Comparison of ENCODE assay signal across 11 cellular contexts in genomic region chr17:1377334-1377733, GRCh38. TPM values are rescaled to one million over a fixed set of nuclear protein-coding genes. Genes with fewer than 3 reads are reported as not detected.
DNase-seq lines count a peak whose midpoint lies in the region; TF ChIP-seq lines count a peak whose summit lies in the region.
"Had no signal": no experiment of that assay in that cellular context is flagged by ENCODE, and none has a peak within 500 bp of the region (broad histone marks: within the 10 kb centered on the region; RNA-seq: fewer than 3 reads in every experiment).

No MANE protein-coding gene starts in this region.

- no peak overlapping the region for H2AK5ac ChIP-seq in H9 (ENCODE audit: insufficient read length, low read length)

- H3K27ac Mint-ChIP-seq in H9 (peak overlapping the region in 2 of 3 experiments; percentile 39 to 67; a peak in 2 of 7 replicates), nephron progenitor cell (peak overlapping the region; percentile 82)

- H3K79me2 ChIP-seq in H9 (ENCODE audit: insufficient read depth, low read length), result peaks cover 95% of the 10 kb centered on the region

- H3K23ac ChIP-seq in H9 (ENCODE audit: insufficient read length, low read depth, low read length), result no peak overlapping the region

- H3K9me3 Mint-ChIP-seq in H9 (no peaks in the 10 kb centered on the region), nephron progenitor cell (no peaks in the 10 kb centered on the region)

- peaks cover 5 to 34% (median 22%) of the 10 kb centered on the region in 3 experiments; a peak in 6 of 7 replicates for H3K36me3 Mint-ChIP-seq in H9 (ENCODE audit: insufficient read depth in 1 of 3, low read depth in 3 of 3)
- H3K36me3 Mint-ChIP-seq in nephron progenitor cell (ENCODE audit: low read depth), result peaks cover 76% of the 10 kb centered on the region

- no peak overlapping the region for H3K56ac ChIP-seq in H9 (ENCODE audit: insufficient read length, low read depth, low read length)

- H3K4me3 Mint-ChIP-seq in H9 (no peak overlapping the region), nephron progenitor cell (no peak overlapping the region)

- WGBS in H9 (ENCODE audit: extremely low coverage, insufficient read length, low lambda C conversion rate), result no CpG with 5 or more reads among the region's 3 CpGs
- 48 to 69% (median 54%) methylated on average over 3 of the region's 3 CpGs for WGBS in adrenal gland, 4 donors

- H2AFZ ChIP-seq in H9 (ENCODE audit: low read length), result no peak overlapping the region

- H3K4me1 ChIP-seq in BLaER1 (peaks cover 83% of the 10 kb centered on the region), H9 (ENCODE audit: insufficient read depth, low read length) (no peaks in the 10 kb centered on the region; the same call in 1 of the 2 replicates), adrenal gland (replicated peaks in 1 of 2) (peaks cover 49 to 94% of the 10 kb centered on the region in 2 donors)

- peak overlapping the region; percentile 45 for H3K4me2 ChIP-seq in BLaER1
- H3K4me2 ChIP-seq in H9 (ENCODE audit: insufficient read depth, insufficient read length, low read length), result no peak overlapping the region

- no peak overlapping the region for H4K91ac ChIP-seq in H9 (ENCODE audit: insufficient read length, low read depth, low read length)

- H3K4me1 Mint-ChIP-seq in H9, result peaks cover 48 to 60% of the 10 kb centered on the region in 2 experiments
- H3K4me1 Mint-ChIP-seq in nephron progenitor cell, result peaks cover 57% of the 10 kb centered on the region

- H3K79me1 ChIP-seq in H9 (ENCODE audit: insufficient read depth, low read depth, low read length, poor library complexity, severe bottlenecking), result peaks cover 4% of the 10 kb centered on the region

- H2BK20ac ChIP-seq in H9 (ENCODE audit: low read depth, low read length, poor library complexity, severe bottlenecking), result no peak overlapping the region

- H3K27me3 Mint-ChIP-seq in H9 (ENCODE audit: low read depth) (no peaks in the 10 kb centered on the region), nephron progenitor cell (ENCODE audit: low read depth, poor library complexity) (peaks cover 2% of the 10 kb centered on the region)

- no peak for DNase-seq in H9
- no peak for DNase-seq in adrenal gland
- DNase-seq in nephron progenitor cell, result no peak
- no peak for DNase-seq in GDM1 (lab: John Stamatoyannopoulos, UW)
- DNase-seq in NK-92 treated with Interleukin-12 subunit alpha and Interleukin-12 subunit beta, amount 100 ng/mL, for 24 hours (lab: John Stamatoyannopoulos, UW), result no peak
- no peak for DNase-seq in NCI-H524 treated with DMSO at 0.1 percent for 48 hours (lab: John Stamatoyannopoulos, UW)
- no peak for DNase-seq in NCI-H2171 (lab: John Stamatoyannopoulos, UW)
- DNase-seq: activated CD8-positive, alpha-beta memory T cell treated with anti-CD3 and anti-CD28 coated beads for 24 hours; ovary; stimulated activated CD4-positive, alpha-beta T cell treated with anti-CD3 and anti-CD28 coated beads, Interleukin-15, amount 100 ng/mL, for 24 hours had no signal

- H3T11ph ChIP-seq in H9 (ENCODE audit: low read length), result no peak overlapping the region

- no peak overlapping the region for H3K4ac ChIP-seq in H9 (ENCODE audit: low read depth, low read length)

- H4K5ac ChIP-seq in H9 (ENCODE audit: insufficient read length, low read depth, low read length), result no peak overlapping the region

- no peak for TF ChIP-seq POLR2A in adrenal gland (IDR thresholded peaks at IDR 0.05)

- no peak overlapping the region for H3K4me3 ChIP-seq in BLaER1
- H3K4me3 ChIP-seq in adrenal gland, result no peak overlapping the region
- H3K4me3 ChIP-seq: ovary had no signal

- H3K9ac ChIP-seq in BLaER1 (0 out of 2 replicates have a peak overlapping the region, but pooled peaks have one; percentile 32), H9 (ENCODE audit: extremely low read depth, insufficient read length, low read length) (no peak overlapping the region)

- H2BK120ac ChIP-seq in H9 (ENCODE audit: low read depth, low read length, poor library complexity, severe bottlenecking), result no peak overlapping the region

- H3K36me3 ChIP-seq in BLaER1 (peaks cover 83% of the 10 kb centered on the region), adrenal gland (replicated peaks in 1 of 2) (peaks cover 0 to 10% of the 10 kb centered on the region in 2 donors)
- H3K36me3 ChIP-seq: ovary had no signal

- intact Hi-C loops in adrenal gland (cut with DNase I), result no loop called here

- H2BK15ac ChIP-seq in H9 (ENCODE audit: low read depth, low read length), result no peak overlapping the region

- H3K27ac ChIP-seq in BLaER1 (no peak overlapping the region), H9 (ENCODE audit: insufficient read length, low read depth, low read length) (no peak overlapping the region), adrenal gland (peak overlapping the region in 4 of 5 donors; percentile 26 to 60 (median 38))
- H3K27ac ChIP-seq: ovary had no signal

- H3K9me3 ChIP-seq in BLaER1, result no peaks in the 10 kb centered on the region
- H3K9me3 ChIP-seq in H9 (ENCODE audit: control insufficient read depth, low read depth, low read length), result no peaks in the 10 kb centered on the region
- no peaks in the 10 kb centered on the region for H3K9me3 ChIP-seq in adrenal gland (replicated peaks in 1 of 3)
- H3K9me3 ChIP-seq: ovary had no signal

- no peak overlapping the region for H2BK5ac ChIP-seq in H9 (ENCODE audit: insufficient read length, low read length)

- no peak for TF ChIP-seq CTCF in H9 (conservative IDR thresholded peaks at IDR 0.05)
- no peak for TF ChIP-seq CTCF in adrenal gland (IDR thresholded peaks at IDR 0.05)
- no peak for TF ChIP-seq CTCF in nephron progenitor cell (IDR thresholded peaks at IDR 0.05)

- H4K8ac ChIP-seq in H9 (replicated peaks; ENCODE audit: insufficient read length, low read depth, low read length), result no peak overlapping the region

- no peak overlapping the region for H2BK12ac ChIP-seq in H9 (ENCODE audit: insufficient read length, low read depth, low read length)

- H3K23me2 ChIP-seq in H9 (ENCODE audit: insufficient read length, low read depth, low read length, poor library complexity, severe bottlenecking), result no peaks in the 10 kb centered on the region

- H3K27me3 ChIP-seq in BLaER1, result no peaks in the 10 kb centered on the region
- no peaks in the 10 kb centered on the region for H3K27me3 ChIP-seq in H9 (ENCODE audit: insufficient read depth, low read length)
- H3K27me3 ChIP-seq in adrenal gland, result no peaks in the 10 kb centered on the region
- H3K27me3 ChIP-seq: ovary had no signal

- peaks cover 100% of the 10 kb centered on the region for H4K20me1 ChIP-seq in BLaER1
- no peaks in the 10 kb centered on the region for H4K20me1 ChIP-seq in H9 (ENCODE audit: control insufficient read depth, insufficient read depth, insufficient read length)

- H3K14ac ChIP-seq in H9 (ENCODE audit: insufficient read depth, low read length), result no peak overlapping the region

- no peak overlapping the region for H3K18ac ChIP-seq in H9 (ENCODE audit: insufficient read length, low read depth, low read length)

RNA-seq across cellular contexts. Expression of gene YWHAE, which starts 22.7 kb away (rescaled TPM):
- 1,282 and 1,294 TPM in 2 replicates for total RNA-seq in H9 (2021)
- total RNA-seq in adrenal gland, result 100 to 1,000 TPM; 488 to 744 (median 550) TPM
- polyA plus RNA-seq in adrenal gland, result 100 to 1,000 TPM; 340 to 884 (median 511) TPM

Comparison
In these comparisons a context has a peak if more than half of its experiments do, and no peak if none do; other contexts are left out.
1. H3K27ac ChIP-seq: peak in adrenal gland (4 of 5); none in BLaER1 (single experiment) and H9 (single experiment).